24 cellular contexts compared by ENCODE assay signal in genomic region chr1:17932164-17932563, GRCh38.
DNase-seq lines count a peak whose midpoint lies in the region; ATAC-seq, FAIRE-seq and TF ChIP-seq lines count a peak whose summit lies in the region.
"Had no signal": no experiment of that assay in that cellular context is flagged by ENCODE, and none has a peak within 500 bp of the region (broad histone marks: within the 10 kb centered on the region; RNA-seq: fewer than 3 reads in every experiment).

No MANE protein-coding gene starts in this region.

- no peaks in the 10 kb centered on the region for H3K36me3 Mint-ChIP-seq in chondrocyte (ENCODE audit: low read depth)
- H3K36me3 Mint-ChIP-seq: CD8-positive, alpha-beta T cell had no signal

- dilution Hi-C loops in IMR-90 (cut with HindIII; ENCODE audit: low sequenced_read_pairs, unreplicated experiment) = no loop called here

- H3K4me2 ChIP-seq in HepG2 (ENCODE audit: low read depth, low read length) (no peak overlapping the region), IMR-90 (ENCODE audit: low read depth, low read length) (no peak overlapping the region)
- H3K4me2 ChIP-seq: BLaER1 treated with 17β-estradiol and CSF1 and Interleukin-3, amounts not matched to agents 10 nM and 100 nM had no signal

- H3K9me3 ChIP-seq in HepG2 (ENCODE audit: low read length) (no peaks in the 10 kb centered on the region), right lobe of liver (no peaks in the 10 kb centered on the region), IMR-90 (ENCODE audit: control insufficient read depth, insufficient read depth, low read length) (no peaks in the 10 kb centered on the region), spleen (peaks cover 0 to 11% (median 0%) of the 10 kb centered on the region in 8 donors), upper lobe of right lung (no peaks in the 10 kb centered on the region), pancreas (no peaks in the 10 kb centered on the region), left lung (no peaks in the 10 kb centered on the region)
- H3K9me3 ChIP-seq: Caco-2 had no signal

- POLR2A ChIA-PET in HepG2 (lab: Yijun Ruan, JAX) = no interaction called here
- POLR2A ChIA-PET in IMR-90 (lab: Charles Lee; ENCODE audit: unreplicated experiment) = no interaction called here

- no peak overlapping the region for H4K5ac ChIP-seq in IMR-90 (ENCODE audit: low read depth, low read length)

- H4K91ac ChIP-seq in IMR-90 (ENCODE audit: insufficient read depth, low read depth, low read length) = no peak overlapping the region

- H3K36me3 ChIP-seq in HepG2 (replicated peaks in 1 of 2; ENCODE audit: control insufficient read depth in 1 of 2, insufficient read depth in 2 of 2, low read length in 2 of 2) (no peaks in the 10 kb centered on the region), right lobe of liver (no peaks in the 10 kb centered on the region), IMR-90 (ENCODE audit: control insufficient read depth, insufficient read depth, low read length) (no peaks in the 10 kb centered on the region), spleen (no peaks in the 10 kb centered on the region), upper lobe of right lung (no peaks in the 10 kb centered on the region), pancreas (no peaks in the 10 kb centered on the region), left lung (no peaks in the 10 kb centered on the region)
- H3K36me3 ChIP-seq: BLaER1 treated with 17β-estradiol and CSF1 and Interleukin-3, amounts not matched to agents 10 nM and 100 nM had no signal

- H3K27ac ChIP-seq in HepG2 (ENCODE audit: extremely low read length, insufficient read depth, low read length) = no peak overlapping the region
- no peak overlapping the region for H3K27ac ChIP-seq in right lobe of liver
- H3K27ac ChIP-seq in IMR-90 (ENCODE audit: insufficient read depth, low read length) = no peak overlapping the region
- no peak overlapping the region for H3K27ac ChIP-seq in spleen
- H3K27ac ChIP-seq in upper lobe of right lung = no peak overlapping the region
- no peak overlapping the region for H3K27ac ChIP-seq in pancreas
- no peak overlapping the region for H3K27ac ChIP-seq in left lung
- H3K27ac ChIP-seq: 22Rv1; BLaER1 treated with 17β-estradiol and CSF1 and Interleukin-3, amounts not matched to agents 10 nM and 100 nM; C4-2B had no signal

- no peak overlapping the region for H3K4ac ChIP-seq in IMR-90 (ENCODE audit: low read depth, low read length)

- TF ChIP-seq RAD21 in HepG2 (CRISPR knock-in tag; IDR thresholded peaks at IDR 0.05) = no peak
- TF ChIP-seq RAD21 in IMR-90 (IDR thresholded peaks at IDR 0.05; ENCODE audit: low read length) = no peak

- no peak overlapping the region for H3K23ac ChIP-seq in IMR-90 (ENCODE audit: low read depth, low read length)

- H3K79me1 ChIP-seq in IMR-90 (ENCODE audit: low read depth in 1 of 2, low read length in 2 of 2) = no peaks in the 10 kb centered on the region

- H3K27me3 ChIP-seq in HepG2 (ENCODE audit: control insufficient read depth in 1 of 2, insufficient read depth in 2 of 2, low read length in 2 of 2) (peaks cover 0 to 5% of the 10 kb centered on the region in 2 experiments; a peak in 1 of 5 replicates), right lobe of liver (no peaks in the 10 kb centered on the region), IMR-90 (ENCODE audit: control insufficient read depth, insufficient read depth, low read length) (peaks cover 6% of the 10 kb centered on the region; the same call in 1 of the 2 replicates), spleen (replicated peaks in 1 of 7) (peaks cover 0 to 75% (median 4%) of the 10 kb centered on the region in 7 donors), upper lobe of right lung (peaks cover 26% of the 10 kb centered on the region), pancreas (peaks cover 0 to 7% (median 0%) of the 10 kb centered on the region in 4 donors), left lung (peaks cover 0 to 65% of the 10 kb centered on the region in 2 donors)
- H3K27me3 ChIP-seq: BLaER1 treated with 17β-estradiol and CSF1 and Interleukin-3, amounts not matched to agents 10 nM and 100 nM had no signal

- no peak overlapping the region for H3K56ac ChIP-seq in IMR-90 (ENCODE audit: extremely low read depth, insufficient read depth, low read length)

- no peak overlapping the region for H2BK5ac ChIP-seq in IMR-90 (ENCODE audit: low read depth, low read length, poor library complexity, severe bottlenecking)

- no peak overlapping the region for H3K14ac ChIP-seq in IMR-90 (replicated peaks; ENCODE audit: low read depth, low read length)

- no peaks in the 10 kb centered on the region for H3K79me2 ChIP-seq in HepG2 (ENCODE audit: insufficient read depth, low read length)

- intact Hi-C loops in HepG2 (cut with micrococcal nuclease; ENCODE audit: unreplicated experiment) (no loop called here), right lobe of liver (cut with DNase I) (no loop called here), IMR-90 (cut with micrococcal nuclease) (no loop called here), spleen (cut with DNase I; ENCODE audit: low total_unique reads) (no loop called here), upper lobe of right lung (cut with DNase I) (no loop called here), pancreas (cut with DNase I) (no loop called here), left lung (cut with DNase I) (no loop called here)

- H3K4me3 Mint-ChIP-seq in chondrocyte (ENCODE audit: unreplicated experiment) = no peak overlapping the region
- H3K4me3 Mint-ChIP-seq: B cell; CD4-positive, alpha-beta T cell; CD8-positive, alpha-beta T cell had no signal

- no peak overlapping the region for H2AFZ ChIP-seq in HepG2 (ENCODE audit: low read length)
- no peak overlapping the region for H2AFZ ChIP-seq in IMR-90 (replicated peaks; ENCODE audit: low read length, poor library complexity)

- H2BK20ac ChIP-seq in IMR-90 (ENCODE audit: low read depth, low read length) = no peak overlapping the region

- no peak for FAIRE-seq in HepG2 (lab: Jason Lieb, UNC)
- FAIRE-seq in pancreas (lab: Jason Lieb, UNC) = no peak
- FAIRE-seq: D721Med, G401.6, GM12891, GM19239 had no signal

- H2AK5ac ChIP-seq in IMR-90 (ENCODE audit: low read depth, low read length) = no peak overlapping the region

- H3K27me3 Mint-ChIP-seq in chondrocyte (ENCODE audit: low read depth) = peaks cover 17% of the 10 kb centered on the region

- TF ChIP-seq EP300 in HepG2 (IDR thresholded peaks at IDR 0.05; ENCODE audit: low read depth in 2 of 2, low read length in 2 of 2) = no peak
- no peak for TF ChIP-seq EP300 in HepG2 (CRISPR knock-in tag; IDR thresholded peaks at IDR 0.05; ENCODE audit: borderline replicate concordance)

- H3K9me1 ChIP-seq in IMR-90 (ENCODE audit: insufficient read depth, low read length) = no peaks in the 10 kb centered on the region

- H4K8ac ChIP-seq in IMR-90 (ENCODE audit: low read depth in 2 of 2, low read length in 2 of 2) = no peak overlapping the region

- H3K9me3 Mint-ChIP-seq in chondrocyte (ENCODE audit: low read depth) = peaks cover 6% of the 10 kb centered on the region
- H3K9me3 Mint-ChIP-seq: CD4-positive, alpha-beta T cell had no signal

- H3K4me3 ChIP-seq in HepG2 (replicated peaks in 1 of 3; ENCODE audit: insufficient read depth in 1 of 3, low read depth in 2 of 3, low read length in 3 of 3) (no peak overlapping the region), right lobe of liver (no peak overlapping the region), IMR-90 (ENCODE audit: insufficient read depth, low read depth, low read length) (no peak overlapping the region), spleen (no peak overlapping the region), upper lobe of right lung (no peak overlapping the region), pancreas (no peak overlapping the region), left lung (no peak overlapping the region)
- H3K4me3 ChIP-seq: BLaER1 treated with 17β-estradiol and CSF1 and Interleukin-3, amounts not matched to agents 10 nM and 100 nM had no signal

- TF ChIP-seq POLR2A in HepG2 (IDR thresholded peaks at IDR 0.05; ENCODE audit: insufficient read depth in 1 of 2, low read depth in 2 of 2, low read length in 2 of 2) (no peak), right lobe of liver (IDR thresholded peaks at IDR 0.05) (no peak), IMR-90 (IDR thresholded peaks at IDR 0.05; ENCODE audit: low read depth, low read length) (no peak), spleen (IDR thresholded peaks at IDR 0.05) (no peak)

- in situ Hi-C loops in HepG2 (cut with HindIII; ENCODE audit: extremely low pct_ligation_motif_present, low pct_unique_long_range_greater_than_20kb) (no loop called here), IMR-90 (cut with MboI; ENCODE audit: low sequenced_read_pairs) (no loop called here)

- no TSS peak for BruUV-seq in HepG2 (replicated peaks; lab: Mats Ljungman, UMichigan)
- no TSS peak for BruUV-seq in IMR-90 (replicated peaks; lab: Mats Ljungman, UMichigan)

- no peak overlapping the region for H2BK120ac ChIP-seq in IMR-90 (ENCODE audit: low read depth, low read length)

- no peak for TF ChIP-seq CTCF in HepG2 (CRISPR knock-in tag; IDR thresholded peaks at IDR 0.05)
- TF ChIP-seq CTCF in right lobe of liver (IDR thresholded peaks at IDR 0.05) = no peak
- no peak for TF ChIP-seq CTCF in IMR-90 (conservative IDR thresholded peaks at IDR 0.05; ENCODE audit: low read depth, low read length)
- TF ChIP-seq CTCF in chondrocyte (IDR thresholded peaks at IDR 0.05) = no peak
- no peak for TF ChIP-seq CTCF in spleen (IDR thresholded peaks at IDR 0.05 in 8 of 11, conservative IDR thresholded peaks at IDR 0.05 in 3 of 11)
- TF ChIP-seq CTCF in upper lobe of right lung (IDR thresholded peaks at IDR 0.05) = no peak
- TF ChIP-seq CTCF in pancreas (IDR thresholded peaks at IDR 0.05) = no peak
- TF ChIP-seq CTCF in left lung (IDR thresholded peaks at IDR 0.05) = no peak

- no peak for ATAC-seq in HepG2
- no peak for ATAC-seq in right lobe of liver
- no peak for ATAC-seq in IMR-90 (ENCODE audit: low read depth)
- no peak for ATAC-seq in upper lobe of right lung
- ATAC-seq in pancreas = no peak
- ATAC-seq in left lung = no peak
- ATAC-seq: CD8-positive, alpha-beta T cell had no signal

- H2BK15ac ChIP-seq in IMR-90 (ENCODE audit: low read depth, low read length) = no peak overlapping the region

- no peak overlapping the region for H3K18ac ChIP-seq in IMR-90 (ENCODE audit: low read depth, low read length)

- no peak overlapping the region for H3K27ac Mint-ChIP-seq in chondrocyte (ENCODE audit: unreplicated experiment)
- H3K27ac Mint-ChIP-seq: B cell; CD4-positive, alpha-beta T cell; CD8-positive, alpha-beta T cell had no signal

- no peaks in the 10 kb centered on the region for H3K4me1 Mint-ChIP-seq in chondrocyte (ENCODE audit: low read depth)
- H3K4me1 Mint-ChIP-seq: B cell had no signal

- H3K9ac ChIP-seq in HepG2 (ENCODE audit: insufficient read depth, low read depth, low read length) (no peak overlapping the region), IMR-90 (ENCODE audit: low read depth, low read length) (no peak overlapping the region)
- H3K9ac ChIP-seq: BLaER1 treated with 17β-estradiol and CSF1 and Interleukin-3, amounts not matched to agents 10 nM and 100 nM had no signal

- no peak overlapping the region for H2AK9ac ChIP-seq in IMR-90 (replicated peaks; ENCODE audit: low read depth, low read length, poor library complexity)

- CTCF ChIA-PET in HepG2 (lab: Yijun Ruan, JAX; ENCODE audit: low intra/inter-chr PET ratio, low total read pairs) = no interaction called here
- CTCF ChIA-PET in IMR-90 (lab: Yijun Ruan, JAX) = no interaction called here

- H4K20me1 ChIP-seq in HepG2 (ENCODE audit: insufficient read depth, low read length) (no peaks in the 10 kb centered on the region), IMR-90 (ENCODE audit: insufficient read depth, low read length) (no peaks in the 10 kb centered on the region)

- 20% methylated on average over 4 of the region's 4 CpGs for WGBS in HepG2 (ENCODE audit: low lambda C conversion rate)
- 50% methylated on average over 2 of the region's 4 CpGs for WGBS in right lobe of liver (ENCODE audit: insufficient coverage, low coverage, low lambda C conversion rate, missing lambda C conversion rate)
- WGBS in IMR-90 (ENCODE audit: extremely low coverage in 2 of 2, insufficient read length in 1 of 2), 2 experiments = no CpG with 5 or more reads among the region's 4 CpGs
- 68 to 85% (median 75%) methylated on average over 3 to 4 of the region's 4 CpGs for WGBS in spleen, 5 donors
- 73 to 79% methylated on average over 4 of the region's 4 CpGs for WGBS in pancreas, 2 donors

- no peak for DNase-seq in HepG2 (ENCODE audit: low spot score)
- DNase-seq in right lobe of liver = no peak
- no peak for DNase-seq in IMR-90
- peak; percentile 14 for DNase-seq in chondrocyte (ENCODE audit: low spot score)
- DNase-seq in spleen = peak; percentile 4
- DNase-seq in upper lobe of right lung = no peak
- DNase-seq in pancreas = no peak
- DNase-seq in left lung = no peak
- DNase-seq: ACHN; AML-193; Caco-2; Calu3; CD4-positive, alpha-beta T cell; CD8-positive, alpha-beta T cell; DMS79 treated with DMSO at 0.1 percent for 48 hours; GF-D8 had no signal

- H3K4me1 ChIP-seq in HepG2 (ENCODE audit: insufficient read depth, low read length) (peaks cover 7% of the 10 kb centered on the region; the same call in 1 of the 2 replicates), right lobe of liver (no peaks in the 10 kb centered on the region), IMR-90 (ENCODE audit: control insufficient read depth, insufficient read depth, low read length) (no peaks in the 10 kb centered on the region), spleen (no peaks in the 10 kb centered on the region), upper lobe of right lung (no peaks in the 10 kb centered on the region), pancreas (no peaks in the 10 kb centered on the region), left lung (no peaks in the 10 kb centered on the region)
- H3K4me1 ChIP-seq: BLaER1 treated with 17β-estradiol and CSF1 and Interleukin-3, amounts not matched to agents 10 nM and 100 nM had no signal

Comparison
In these comparisons a context has a peak if more than half of its experiments do, and no peak if none do; other contexts are left out.
1. DNase-seq: peak in chondrocyte (single experiment) and spleen (single experiment); none in HepG2 (single experiment), right lobe of liver (0 of 3), IMR-90 (single experiment), upper lobe of right lung (single experiment), pancreas (0 of 6) and left lung (0 of 2).